In the genomic region with DNA sequence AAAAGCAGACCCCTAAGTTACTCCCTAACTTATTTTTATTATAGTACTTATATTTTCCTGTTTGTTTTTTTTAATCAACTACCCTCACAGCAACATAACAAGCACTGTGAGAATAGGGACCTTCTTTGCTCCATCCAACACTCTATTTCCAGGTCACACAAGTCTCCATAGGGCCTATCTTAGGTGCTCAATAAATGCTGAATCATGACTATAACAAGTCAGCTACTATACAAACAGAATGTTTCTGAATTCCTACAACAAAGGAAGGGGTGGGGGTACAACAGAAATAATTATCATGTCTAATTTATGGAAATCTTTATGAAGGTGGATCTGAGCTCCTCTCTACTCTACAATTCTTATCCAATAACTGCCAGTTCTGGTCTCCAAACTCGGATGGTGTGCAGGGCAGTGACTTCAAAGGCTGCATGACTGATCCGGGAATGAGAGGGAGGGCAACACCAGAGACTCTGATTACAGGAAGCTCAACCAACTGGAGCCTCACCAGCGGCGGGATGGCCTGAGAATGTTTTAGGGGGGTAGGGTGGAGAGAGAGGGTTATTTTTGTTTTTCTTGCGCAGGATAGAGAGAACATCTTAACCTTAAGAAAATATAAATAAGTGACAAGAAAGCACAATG, we compare ENCODE assay signal across 15 cellular contexts.
A peak's percentile ranks its signal among the peaks of the same experiment; 100 is the strongest.
DNase-seq lines count a peak whose midpoint lies in the region; ATAC-seq and TF ChIP-seq lines count a peak whose summit lies in the region.
"Had no signal": no experiment of that assay in that cellular context is flagged by ENCODE, and none has a peak within 500 bp of the region (broad histone marks: within the 10 kb centered on the region; RNA-seq: fewer than 3 reads in every experiment).

No MANE protein-coding gene starts in this region.

- H3K79me2 ChIP-seq in GM23338 (replicated peaks; ENCODE audit: insufficient read depth): no peaks in the 10 kb centered on the region
- H3K79me2 ChIP-seq: parathyroid adenoma had no signal

- no peak overlapping the region for H3K4me3 ChIP-seq in CD4-positive, CD25-positive, alpha-beta regulatory T cell (ENCODE audit: low read depth, low read length)
- H3K4me3 ChIP-seq in GM23338: no peak overlapping the region

- H3K27me3 ChIP-seq in CD4-positive, CD25-positive, alpha-beta regulatory T cell (ENCODE audit: control insufficient read depth, insufficient read depth, low read length): no peaks in the 10 kb centered on the region
- H3K27me3 ChIP-seq in GM23338 (ENCODE audit: insufficient read depth): no peaks in the 10 kb centered on the region
- H3K27me3 ChIP-seq: foreskin keratinocyte had no signal

- H3K36me3 Mint-ChIP-seq in CD4-positive, CD25-positive, alpha-beta regulatory T cell: peaks cover 51% of the 10 kb centered on the region
- H3K36me3 Mint-ChIP-seq in GM23338 (ENCODE audit: low read depth) (no peaks in the 10 kb centered on the region), immature natural killer cell (no peaks in the 10 kb centered on the region)
- peaks cover 70% of the 10 kb centered on the region for H3K36me3 Mint-ChIP-seq in activated T-helper 17 cell treated with anti-CD3 and anti-CD28 coated beads, Interleukin-2, amount 50 U/mL, for 72 hours (ENCODE audit: low read depth)

- no peak overlapping the region for H3K27ac ChIP-seq in CD4-positive, CD25-positive, alpha-beta regulatory T cell (ENCODE audit: insufficient read depth, low read length, poor library complexity, severe bottlenecking)
- H3K27ac ChIP-seq in GM23338 (ENCODE audit: low read depth): no peak overlapping the region
- H3K27ac ChIP-seq: foreskin keratinocyte, parathyroid adenoma had no signal

- DNase-seq in CD4-positive, CD25-positive, alpha-beta regulatory T cell: no peak
- no peak for DNase-seq in GM23338 (ENCODE audit: low spot score)
- peak; percentile 27 for DNase-seq in kidney glomerular epithelial cell (lab: John Stamatoyannopoulos, UW)
- DNase-seq in NK-92 (lab: John Stamatoyannopoulos, UW; ENCODE audit: unreplicated experiment): no peak
- no peak for DNase-seq in stimulated activated naive CD4-positive, alpha-beta T cell (lab: John Stamatoyannopoulos, UW)
- DNase-seq in NAMALWA (ENCODE audit: low spot score): no peak
- no peak for DNase-seq in immature natural killer cell
- DNase-seq: activated CD4-positive, CD25-positive, alpha-beta regulatory T cell; NCI-H187; stimulated activated CD4-positive, alpha-beta T cell treated with anti-CD3 and anti-CD28 coated beads, Interleukin-4, amount 100 ng/mL, for 4 hours; stimulated activated CD8-positive, alpha-beta memory T cell treated with anti-CD3 and anti-CD28 coated beads, Interleukin-4, amount 100 ng/mL, for 48 hours had no signal

- H3K9me3 ChIP-seq in CD4-positive, CD25-positive, alpha-beta regulatory T cell (ENCODE audit: control insufficient read depth in 2 of 2, low read length in 2 of 2): no peaks in the 10 kb centered on the region

- H2AFZ ChIP-seq in GM23338: no peak overlapping the region
- H2AFZ ChIP-seq: parathyroid adenoma had no signal

- no peaks in the 10 kb centered on the region for H3K9me3 Mint-ChIP-seq in CD4-positive, CD25-positive, alpha-beta regulatory T cell
- H3K9me3 Mint-ChIP-seq in GM23338 (no peaks in the 10 kb centered on the region), immature natural killer cell (no peaks in the 10 kb centered on the region)
- H3K9me3 Mint-ChIP-seq in activated T-helper 17 cell treated with anti-CD3 and anti-CD28 coated beads, Interleukin-2, amount 50 U/mL, for 72 hours: no peaks in the 10 kb centered on the region
- H3K9me3 Mint-ChIP-seq: endodermal cell had no signal

- H3K9me2 ChIP-seq in GM23338 (ENCODE audit: insufficient read depth): no peaks in the 10 kb centered on the region

- peaks cover 18% of the 10 kb centered on the region for H3K4me1 ChIP-seq in CD4-positive, CD25-positive, alpha-beta regulatory T cell (ENCODE audit: control insufficient read depth, insufficient read depth, low read length, poor library complexity, severe bottlenecking)
- no peaks in the 10 kb centered on the region for H3K4me1 ChIP-seq in GM23338 (ENCODE audit: insufficient read depth)
- H3K4me1 ChIP-seq: foreskin keratinocyte, parathyroid adenoma had no signal

- H3K36me3 ChIP-seq in CD4-positive, CD25-positive, alpha-beta regulatory T cell (ENCODE audit: control insufficient read depth, insufficient read depth, low read length): peaks cover 82% of the 10 kb centered on the region
- H3K36me3 ChIP-seq in GM23338 (ENCODE audit: insufficient read depth): no peaks in the 10 kb centered on the region

- peaks cover 28 to 84% (median 46%) of the 10 kb centered on the region in 4 donors for H3K4me1 Mint-ChIP-seq in CD4-positive, CD25-positive, alpha-beta regulatory T cell
- H3K4me1 Mint-ChIP-seq in GM23338 (peaks cover 9% of the 10 kb centered on the region; the same call in 2 of the 3 replicates), immature natural killer cell (no peaks in the 10 kb centered on the region)
- H3K4me1 Mint-ChIP-seq in activated T-helper 17 cell treated with anti-CD3 and anti-CD28 coated beads, Interleukin-2, amount 50 U/mL, for 72 hours: peaks cover 9% of the 10 kb centered on the region

- no peaks in the 10 kb centered on the region for H3F3A ChIP-seq in GM23338 (replicated peaks; ENCODE audit: low read depth)

- no peaks in the 10 kb centered on the region for H4K20me1 ChIP-seq in GM23338 (replicated peaks; ENCODE audit: insufficient read depth)

- no peak for TF ChIP-seq CTCF in GM23338 (conservative IDR thresholded peaks at IDR 0.05; ENCODE audit: low read depth in 2 of 2)

- ATAC-seq in CD4-positive, CD25-positive, alpha-beta regulatory T cell (ENCODE audit: low read depth in 2 of 2): no peak
- ATAC-seq in GM23338: no peak
- no peak for ATAC-seq in activated T-helper 17 cell treated with anti-CD3 and anti-CD28 coated beads, Interleukin-2, amount 50 U/mL, for 72 hours (replicated peaks)
- ATAC-seq: foreskin keratinocyte had no signal

- H3K27me3 Mint-ChIP-seq in CD4-positive, CD25-positive, alpha-beta regulatory T cell: no peaks in the 10 kb centered on the region
- no peaks in the 10 kb centered on the region for H3K27me3 Mint-ChIP-seq in GM23338 (ENCODE audit: insufficient read depth, low read depth, poor library complexity)
- no peaks in the 10 kb centered on the region for H3K27me3 Mint-ChIP-seq in activated T-helper 17 cell treated with anti-CD3 and anti-CD28 coated beads, Interleukin-2, amount 50 U/mL, for 72 hours
- H3K27me3 Mint-ChIP-seq in immature natural killer cell (ENCODE audit: low read depth in 3 of 3): peaks cover 0 to 10% (median 1%) of the 10 kb centered on the region in 3 donors

- H3K27ac Mint-ChIP-seq in CD4-positive, CD25-positive, alpha-beta regulatory T cell: peak overlapping the region; percentile 5 to 85 (median 60)
- H3K27ac Mint-ChIP-seq in GM23338: peak overlapping the region; percentile 49; the same call in 1 of the 2 replicates
- peak overlapping the region; percentile 4 for H3K27ac Mint-ChIP-seq in activated T-helper 17 cell treated with anti-CD3 and anti-CD28 coated beads, Interleukin-2, amount 50 U/mL, for 72 hours
- no peak overlapping the region for H3K27ac Mint-ChIP-seq in immature natural killer cell
- H3K27ac Mint-ChIP-seq: endodermal cell had no signal

- H3K4me3 Mint-ChIP-seq in CD4-positive, CD25-positive, alpha-beta regulatory T cell: peak overlapping the region in 1 of 4 donors; percentile 7
- no peak overlapping the region for H3K4me3 Mint-ChIP-seq in GM23338
- H3K4me3 Mint-ChIP-seq in activated T-helper 17 cell treated with anti-CD3 and anti-CD28 coated beads, Interleukin-2, amount 50 U/mL, for 72 hours: no peak overlapping the region
- no peak overlapping the region for H3K4me3 Mint-ChIP-seq in immature natural killer cell
- H3K4me3 Mint-ChIP-seq: endodermal cell had no signal

- no peak overlapping the region for H3K4me2 ChIP-seq in GM23338

TF ChIP-seq in GM23338, 12 proteins besides CTCF, POLR2A, EP300 and RAD21 (continues in another document):
- no peak for TF ChIP-seq ZNF114 (CRISPR knock-in tag; IDR thresholded peaks at IDR 0.05)
- no peak for TF ChIP-seq CREB1 (CRISPR knock-in tag; IDR thresholded peaks at IDR 0.05; ENCODE audit: low read depth)
- no peak for TF ChIP-seq NANOG (IDR thresholded peaks at IDR 0.05; ENCODE audit: borderline replicate concordance)
- no peak for TF ChIP-seq STAT1 (IDR thresholded peaks at IDR 0.05; ENCODE audit: unreplicated experiment)
- no peak for TF ChIP-seq EZH2phosphoT487 (IDR thresholded peaks at IDR 0.05; ENCODE audit: unreplicated experiment)
- TF ChIP-seq JUNB (IDR thresholded peaks at IDR 0.05; ENCODE audit: unreplicated experiment): no peak
- TF ChIP-seq, protein P1, sequence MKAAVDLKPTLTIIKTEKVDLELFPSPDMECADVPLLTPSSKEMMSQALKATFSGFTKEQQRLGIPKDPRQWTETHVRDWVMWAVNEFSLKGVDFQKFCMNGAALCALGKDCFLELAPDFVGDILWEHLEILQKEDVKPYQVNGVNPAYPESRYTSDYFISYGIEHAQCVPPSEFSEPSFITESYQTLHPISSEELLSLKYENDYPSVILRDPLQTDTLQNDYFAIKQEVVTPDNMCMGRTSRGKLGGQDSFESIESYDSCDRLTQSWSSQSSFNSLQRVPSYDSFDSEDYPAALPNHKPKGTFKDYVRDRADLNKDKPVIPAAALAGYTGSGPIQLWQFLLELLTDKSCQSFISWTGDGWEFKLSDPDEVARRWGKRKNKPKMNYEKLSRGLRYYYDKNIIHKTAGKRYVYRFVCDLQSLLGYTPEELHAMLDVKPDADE (IDR thresholded peaks at IDR 0.05): no peak
- no peak for TF ChIP-seq POLR2AphosphoS5 (IDR thresholded peaks at IDR 0.05; ENCODE audit: low read depth)

Comparison
In these comparisons a context has a peak if more than half of its experiments do, and no peak if none do; other contexts are left out.
1. H3K27ac Mint-ChIP-seq: peak in CD4-positive, CD25-positive, alpha-beta regulatory T cell (3 of 3), GM23338 (single experiment) and activated T-helper 17 cell treated with anti-CD3 and anti-CD28 coated beads, Interleukin-2, amount 50 U/mL, for 72 hours (single experiment); none in immature natural killer cell (0 of 6).